16 cellular contexts compared by ENCODE assay signal in genomic region chr22:36741204-36741793, GRCh38. TPM values are rescaled to one million over a fixed set of nuclear protein-coding genes. Genes with fewer than 3 reads are reported as not detected.
DNase-seq lines count a peak whose midpoint lies in the region; ATAC-seq and TF ChIP-seq lines count a peak whose summit lies in the region.
"Had no signal": no experiment of that assay in that cellular context is flagged by ENCODE, and none has a peak within 500 bp of the region (broad histone marks: within the 10 kb centered on the region; RNA-seq: fewer than 3 reads in every experiment).

No MANE protein-coding gene starts in this region.

- no peaks in the 10 kb centered on the region for H3F3A ChIP-seq in OCI-LY1 (ENCODE audit: insufficient read depth, low read length)

- H2AFZ ChIP-seq in OCI-LY1 (ENCODE audit: low read length) = no peak overlapping the region

- H3K9ac ChIP-seq in OCI-LY1 (ENCODE audit: low read length) = no peak overlapping the region

- H3K4me3 ChIP-seq in A673 (ENCODE audit: low read depth, low read length, poor library complexity, severe bottlenecking) (no peak overlapping the region), OCI-LY1 (ENCODE audit: low read depth, low read length, poor library complexity, severe bottlenecking) (peak overlapping the region; percentile 40)

- intact Hi-C loops in A673 (cut with micrococcal nuclease; ENCODE audit: unreplicated experiment) = no loop called here

- POLR2A ChIA-PET in A673 (lab: Charles Lee; ENCODE audit: low non-redundant PET) = no interaction called here

- H3K36me3 ChIP-seq in A673 (ENCODE audit: insufficient read depth, low read length, poor library complexity, severe bottlenecking) (no peaks in the 10 kb centered on the region), OCI-LY1 (ENCODE audit: insufficient read depth, low read length) (no peaks in the 10 kb centered on the region)
- H3K36me3 ChIP-seq: neutrophil had no signal

- no peaks in the 10 kb centered on the region for H3K9me3 Mint-ChIP-seq in activated naive CD4-positive, alpha-beta T cell treated with anti-CD3 and anti-CD28 coated beads, Interleukin-2, amount 50 U/mL, for 72 hours

- H3K4me1 ChIP-seq in A673 (ENCODE audit: insufficient read depth, low read length, poor library complexity, severe bottlenecking) (no peaks in the 10 kb centered on the region), OCI-LY1 (ENCODE audit: insufficient read depth, low read length, severe bottlenecking) (no peaks in the 10 kb centered on the region)

- no peaks in the 10 kb centered on the region for H3K9me3 ChIP-seq in A673 (ENCODE audit: low read depth, low read length, poor library complexity, severe bottlenecking)
- no peaks in the 10 kb centered on the region for H3K9me3 ChIP-seq in OCI-LY1 (ENCODE audit: low read length)
- H3K9me3 ChIP-seq: neutrophil had no signal

- H3K27ac Mint-ChIP-seq in activated naive CD4-positive, alpha-beta T cell treated with anti-CD3 and anti-CD28 coated beads, Interleukin-2, amount 50 U/mL, for 72 hours = no peak overlapping the region
- H3K27ac Mint-ChIP-seq: CD4-positive, alpha-beta T cell had no signal

- DNase-seq in A673 (ENCODE audit: low spot score) = peak; percentile 50
- DNase-seq in GM19238 (ENCODE audit: insufficient read length, low spot score) = peak; percentile 19
- peak; percentile 21 for DNase-seq in germinal center (ENCODE audit: low spot score)
- DNase-seq in activated naive CD4-positive, alpha-beta T cell treated with anti-CD3 and anti-CD28 coated beads, Interleukin-2, amount 50 U/mL, for 16 hours = no peak
- no peak for DNase-seq in NCI-H774 (lab: John Stamatoyannopoulos, UW)
- DNase-seq in activated naive CD4-positive, alpha-beta T cell treated with anti-CD3 and anti-CD28 coated beads, Interleukin-2, amount 50 U/mL, for 72 hours (ENCODE audit: low spot score in 2 of 2) = no peak
- DNase-seq: activated CD8-positive, alpha-beta memory T cell treated with anti-CD3 and anti-CD28 coated beads for 24 hours; CD4-positive, alpha-beta T cell; NCI-H1417 treated with DMSO at 0.1 percent for 48 hours; Right ventricle myocardium superior; stimulated activated CD4-positive, alpha-beta T cell treated with anti-CD3 and anti-CD28 coated beads, Interleukin-2, amount 100 ng/mL, for 24 hours had no signal

- H3K27ac ChIP-seq in A673 (ENCODE audit: low read depth, low read length, poor library complexity, severe bottlenecking) = no peak overlapping the region
- no peak overlapping the region for H3K27ac ChIP-seq in OCI-LY1 (ENCODE audit: low read depth, low read length, poor library complexity, severe bottlenecking)
- H3K27ac ChIP-seq: neutrophil had no signal

- no peaks in the 10 kb centered on the region for H3K36me3 Mint-ChIP-seq in activated naive CD4-positive, alpha-beta T cell treated with anti-CD3 and anti-CD28 coated beads, Interleukin-2, amount 50 U/mL, for 72 hours

- ATAC-seq in activated naive CD4-positive, alpha-beta T cell treated with anti-CD3 and anti-CD28 coated beads, Interleukin-2, amount 50 U/mL, for 72 hours = no peak
- ATAC-seq in HG02884 (IDR thresholded peaks at IDR 0.05; ENCODE audit: unreplicated experiment) = no peak

- no TSS peak for BruUV-seq in A673 (replicated peaks; lab: Mats Ljungman, UMichigan)

- no peaks in the 10 kb centered on the region for H3K79me2 ChIP-seq in OCI-LY1 (ENCODE audit: insufficient read depth, low read length)

- H4K20me1 ChIP-seq in OCI-LY1 (ENCODE audit: insufficient read depth, low read length) = no peaks in the 10 kb centered on the region

- peak overlapping the region; percentile 36; the same call in 1 of the 2 replicates for H3K4me2 ChIP-seq in OCI-LY1 (ENCODE audit: low read length)

- H3K9me2 ChIP-seq in OCI-LY1 (ENCODE audit: low read depth, low read length) = no peaks in the 10 kb centered on the region

- TF ChIP-seq CTCF in A673 (conservative IDR thresholded peaks at IDR 0.05; ENCODE audit: low read depth, low read length) = no peak
- TF ChIP-seq CTCF in OCI-LY1 (IDR thresholded peaks at IDR 0.05; ENCODE audit: low read length) = no peak

- H3K27me3 ChIP-seq in A673 (replicated peaks; ENCODE audit: insufficient read depth, low read depth, low read length, poor library complexity) (peaks cover 27% of the 10 kb centered on the region), OCI-LY1 (ENCODE audit: insufficient read depth, low read length) (no peaks in the 10 kb centered on the region)

- CTCF ChIA-PET in A673 (lab: Charles Lee) = no interaction called here

RNA-seq across cellular contexts. Expression of gene IFT27, which starts 34.6 kb away (rescaled TPM):
- total RNA-seq in A673 (2021) = 24.9 and 30.9 TPM in 2 replicates
- 10 to 100 TPM; 20.8 to 23.3 TPM for total RNA-seq in activated naive CD4-positive, alpha-beta T cell treated with anti-CD3 and anti-CD28 coated beads, Interleukin-2, amount 50 U/mL, for 72 hours

RNA-seq across cellular contexts. Expression of gene CACNG2, which starts 37.7 kb away (rescaled TPM):
- not detected in 2 replicates for total RNA-seq in A673 (2021)
- total RNA-seq in activated naive CD4-positive, alpha-beta T cell treated with anti-CD3 and anti-CD28 coated beads, Interleukin-2, amount 50 U/mL, for 72 hours = not detected
- total RNA-seq: CD4-positive, alpha-beta T cell; endothelial cell of umbilical vein; kidney epithelial cell; Right ventricle myocardium superior had no signal

Comparison
In these comparisons a context has a peak if more than half of its experiments do, and no peak if none do; other contexts are left out.
1. DNase-seq: peak in A673 (single experiment), GM19238 (single experiment) and germinal center (single experiment); none in activated naive CD4-positive, alpha-beta T cell treated with anti-CD3 and anti-CD28 coated beads, Interleukin-2, amount 50 U/mL, for 16 hours (single experiment), NCI-H774 (single experiment) and activated naive CD4-positive, alpha-beta T cell treated with anti-CD3 and anti-CD28 coated beads, Interleukin-2, amount 50 U/mL, for 72 hours (0 of 2).